In genomic region chrX:78886550-78886949, GRCh38 we compare ENCODE assay signal across 8 cellular contexts.
DNase-seq lines count a peak whose midpoint lies in the region; ATAC-seq, FAIRE-seq and TF ChIP-seq lines count a peak whose summit lies in the region.
"Had no signal": no experiment of that assay in that cellular context is flagged by ENCODE, and none has a peak within 500 bp of the region (broad histone marks: within the 10 kb centered on the region; RNA-seq: fewer than 3 reads in every experiment).

No MANE protein-coding gene starts in this region.

- H2AFZ ChIP-seq in parathyroid adenoma: no peak overlapping the region

- ATAC-seq in HG03442 (IDR thresholded peaks at IDR 0.05; ENCODE audit: unreplicated experiment): no peak
- ATAC-seq in HG03025 (IDR thresholded peaks at IDR 0.05; ENCODE audit: low FRiP score, unreplicated experiment): no peak

- H3K27me3 ChIP-seq in parathyroid adenoma (ENCODE audit: control insufficient read depth, insufficient read depth, low read length): no peaks in the 10 kb centered on the region

- no peak for DNase-seq in GM12864 (ENCODE audit: low read depth)
- DNase-seq in HTR-8/SVneo (ENCODE audit: insufficient read length, low spot score): peak; percentile 17
- peak; percentile 5 for DNase-seq in central memory CD4-positive, alpha-beta T cell
- no peak for DNase-seq in GOT3 (lab: John Stamatoyannopoulos, UW)

- H3K4me2 ChIP-seq in parathyroid adenoma (ENCODE audit: low read length): no peak overlapping the region

- H3K9me3 ChIP-seq in parathyroid adenoma (ENCODE audit: control insufficient read depth, low read length): no peaks in the 10 kb centered on the region

- no peaks in the 10 kb centered on the region for H3K79me2 ChIP-seq in parathyroid adenoma

- H3K36me3 ChIP-seq in parathyroid adenoma (ENCODE audit: control insufficient read depth, insufficient read depth, low read length): no peaks in the 10 kb centered on the region

- H3K4me3 ChIP-seq in GM12864 (ENCODE audit: low read depth, low read length) (no peak overlapping the region), parathyroid adenoma (ENCODE audit: low read depth, low read length) (no peak overlapping the region)

- TF ChIP-seq CTCF in GM12864 (IDR thresholded peaks at IDR 0.05; ENCODE audit: low read depth, low read length, missing control alignments) (peak; percentile 35), parathyroid adenoma (IDR thresholded peaks at IDR 0.05) (peak; percentile 18)

- no peak overlapping the region for H3K27ac ChIP-seq in parathyroid adenoma

- FAIRE-seq in HTR-8/SVneo (lab: Jason Lieb, UNC): no peak
- FAIRE-seq: endothelial cell of umbilical vein had no signal

- H3K9ac ChIP-seq in parathyroid adenoma: no peak overlapping the region

- no peaks in the 10 kb centered on the region for H3K4me1 ChIP-seq in parathyroid adenoma

Comparison
In these comparisons a context has a peak if more than half of its experiments do, and no peak if none do; other contexts are left out.
1. DNase-seq: peak in HTR-8/SVneo (single experiment) and central memory CD4-positive, alpha-beta T cell (single experiment); none in GM12864 (single experiment) and GOT3 (single experiment).